Comparison of ENCODE assay signal across 8 cellular contexts in genomic region chr7:5365976-5366625, GRCh38. TPM values are rescaled to one million over a fixed set of nuclear protein-coding genes. Genes with fewer than 3 reads are reported as not detected.
DNase-seq lines count a peak whose midpoint lies in the region; ATAC-seq and TF ChIP-seq lines count a peak whose summit lies in the region.
"Not testable (repeated sequence)": the region's sequence is repeated elsewhere in the genome, so short reads cannot be mapped to it uniquely, and the experiment has no call there.

No MANE protein-coding gene starts in this region.

- not testable (repeated sequence) for H3K4me1 ChIP-seq in HCT116 (ENCODE audit: control insufficient read depth in 1 of 2, insufficient read depth in 2 of 2, low read length in 2 of 2)

- not testable (repeated sequence) for H3K27me3 Mint-ChIP-seq in neural crest cell (ENCODE audit: low read depth)

- not testable (repeated sequence) for BruUV-seq in HCT116 (replicated peaks; lab: Mats Ljungman, UMichigan)

- ATAC-seq in HCT116, result peak; percentile 83
- ATAC-seq in stimulated activated naive CD8-positive, alpha-beta T cell treated with anti-CD3 and anti-CD28 coated beads, Interleukin-15, Interleukin-2, amounts not matched to agents 100 U/mL and 50 U/mL, for 24 hours, result peak; percentile 78

- H3K36me3 ChIP-seq in HCT116 (ENCODE audit: control insufficient read depth in 1 of 2, insufficient read depth in 2 of 2, low read length in 2 of 2) (peaks cover 15 to 25% of the 10 kb centered on the region in 2 experiments; a peak in 3 of 4 replicates), SK-N-MC (ENCODE audit: insufficient read depth, low read length) (peaks cover 30% of the 10 kb centered on the region; the same call in 1 of the 2 replicates)

- not testable (repeated sequence) for TF ChIP-seq POLR2A in HCT116 (IDR thresholded peaks at IDR 0.05; ENCODE audit: borderline replicate concordance, extremely low read depth, insufficient read depth, insufficient read length)

- H3K27me3 ChIP-seq in HCT116 (ENCODE audit: insufficient read depth, low read length), result not testable (repeated sequence)

- H3K9me3 Mint-ChIP-seq in neural crest cell, result not testable (repeated sequence)

- H2AFZ ChIP-seq in HCT116 (ENCODE audit: low read depth, low read length, poor library complexity, severe bottlenecking), result not testable (repeated sequence)

- peak; percentile 77 to 93 (median 89) for TF ChIP-seq CTCF in HCT116 (IDR thresholded peaks at IDR 0.05 in 2 of 3, conservative IDR thresholded peaks at IDR 0.05 in 1 of 3; ENCODE audit: borderline replicate concordance in 1 of 3, insufficient read depth in 1 of 3, low read depth in 2 of 3, low read length in 2 of 3)
- TF ChIP-seq CTCF in fibroblast of villous mesenchyme (IDR thresholded peaks at IDR 0.05; ENCODE audit: insufficient read depth, low read depth, low read length), result peak; percentile 85
- peak; percentile 85 for TF ChIP-seq CTCF in neural crest cell (conservative IDR thresholded peaks at IDR 0.05)

- not testable (repeated sequence) for H4K20me1 ChIP-seq in HCT116 (ENCODE audit: insufficient read depth)

- H3K4me1 Mint-ChIP-seq in neural crest cell, result not testable (repeated sequence)

- H3K4me3 ChIP-seq in HCT116 (replicated peaks in 1 of 2; ENCODE audit: low read depth in 1 of 2, low read length in 2 of 2); SK-N-MC; fibroblast of villous mesenchyme (ENCODE audit: low read depth, low read length): not testable (repeated sequence)

- H3K9ac ChIP-seq in HCT116 (ENCODE audit: low read length); SK-N-MC (ENCODE audit: insufficient read length): not testable (repeated sequence)

- H3K4me3 Mint-ChIP-seq in neural crest cell, result not testable (repeated sequence)

- H3K9me3 ChIP-seq in HCT116 (ENCODE audit: control insufficient read depth in 1 of 2, insufficient read depth in 1 of 2, low read depth in 1 of 2, low read length in 2 of 2); SK-N-MC (ENCODE audit: low read depth, low read length): not testable (repeated sequence)

- DNase-seq in DMS79 (lab: John Stamatoyannopoulos, UW), result peak; percentile 28
- peak; percentile 42 for DNase-seq in HCT116 (ENCODE audit: low read depth, low spot score)
- DNase-seq in NCI-H1417 (lab: John Stamatoyannopoulos, UW), result peak; percentile 61 to 89 (median 75)
- peak; percentile 94 for DNase-seq in SK-N-MC (ENCODE audit: low read depth, low spot score)
- peak; percentile 40 for DNase-seq in activated effector memory CD4-positive, alpha-beta T cell treated with Interleukin-2 at 50 U/mL for 16 hours
- DNase-seq in fibroblast of villous mesenchyme (ENCODE audit: low read depth), result peak; percentile 73
- DNase-seq in neural crest cell (ENCODE audit: low read depth, low spot score), result peak; percentile 59
- peak; percentile 64 for DNase-seq in stimulated activated naive CD8-positive, alpha-beta T cell treated with anti-CD3 and anti-CD28 coated beads, Interleukin-15, Interleukin-2, amounts not matched to agents 100 U/mL and 50 U/mL, for 24 hours

- not testable (repeated sequence) for H3K9me2 ChIP-seq in HCT116 (ENCODE audit: insufficient read depth)

- not testable (repeated sequence) for H3K4me2 ChIP-seq in HCT116 (ENCODE audit: low read length)

- peaks cover 74% of the 10 kb centered on the region for H3K79me2 ChIP-seq in HCT116 (ENCODE audit: insufficient read depth, low read length)

- peak; percentile 84 for TF ChIP-seq RAD21 in HCT116 (IDR thresholded peaks at IDR 0.05; ENCODE audit: low read depth)

- not testable (repeated sequence) for H3K27ac Mint-ChIP-seq in neural crest cell (ENCODE audit: unreplicated experiment)

- intact Hi-C loops in HCT116 (cut with micrococcal nuclease), result loop anchor here (1.0 to 10.0 kb wide), 3 partner anchors 59 to 121 kb away; no protein-coding TSS in a partner anchor

- peaks cover 11% of the 10 kb centered on the region for H3K36me3 Mint-ChIP-seq in neural crest cell (ENCODE audit: low read depth)

- RAD21 ChIA-PET in HCT116 (lab: Charles Lee; ENCODE audit: low non-redundant PET in 1 of 2, low total read pairs in 2 of 2, uncharacterized antibody in 2 of 2, unreplicated experiment in 2 of 2), result interaction anchor here (0.6 to 1.7 kb wide), 6 partner anchors 10 to 126 kb away, joined by 3 to 13 read pairs (median 3); no protein-coding TSS in a partner anchor

- POLR2A ChIA-PET in HCT116 (lab: Charles Lee), result interaction anchor here (0.7 kb wide), 1 partner anchor 8 kb away, joined by 3 read pairs; no protein-coding TSS in a partner anchor

- CTCF ChIA-PET in HCT116 (lab: Charles Lee), result interaction anchor here (0.7 to 1.7 kb wide), 12 partner anchors 8 to 312 kb away, joined by 3 to 8 read pairs (median 3); no protein-coding TSS in a partner anchor

- H3K27ac ChIP-seq in HCT116 (ENCODE audit: low read depth, low read length); SK-N-MC: not testable (repeated sequence)

RNA-seq across cellular contexts. Expression of gene TNRC18, which starts 57.5 kb away (rescaled TPM):
- total RNA-seq in HCT116 (2021; ENCODE audit: unreplicated experiment) (101 TPM), fibroblast of villous mesenchyme (54.4 and 78.0 TPM in 2 replicates), neural crest cell (68.0 and 69.8 TPM in 2 replicates)
- 65.0 and 67.6 TPM in 2 replicates for polyA plus RNA-seq in HCT116 (2012)

Comparison
In these comparisons a context has a peak if more than half of its experiments do, and no peak if none do; other contexts are left out.
1. DNase-seq: peak in every context shown above with its lines; median percentile 94 in SK-N-MC; 75 in NCI-H1417; 73 in fibroblast of villous mesenchyme; 64 in stimulated activated naive CD8-positive, alpha-beta T cell treated with anti-CD3 and anti-CD28 coated beads, Interleukin-15, Interleukin-2, amounts not matched to agents 100 U/mL and 50 U/mL, for 24 hours; 59 in neural crest cell; 42 in HCT116; 40 in activated effector memory CD4-positive, alpha-beta T cell treated with Interleukin-2 at 50 U/mL for 16 hours; 28 in DMS79.